20 cellular contexts compared by ENCODE assay signal in genomic region chr1:25473653-25474225, GRCh38. TPM values are rescaled to one million over a fixed set of nuclear protein-coding genes. Genes with fewer than 3 reads are reported as not detected.
DNase-seq lines count a peak whose midpoint lies in the region; ATAC-seq and TF ChIP-seq lines count a peak whose summit lies in the region.
"Had no signal": no experiment of that assay in that cellular context is flagged by ENCODE, and none has a peak within 500 bp of the region (broad histone marks: within the 10 kb centered on the region; RNA-seq: fewer than 3 reads in every experiment).

No MANE protein-coding gene starts in this region.

- H3K27ac ChIP-seq in MM.1S (ENCODE audit: low read length) = peak overlapping the region; percentile 9; the same call in 1 of the 2 replicates
- H3K27ac ChIP-seq: sigmoid colon, upper lobe of right lung had no signal

- H3F3A ChIP-seq in MM.1S (ENCODE audit: insufficient read depth, low read length) = peaks cover 18% of the 10 kb centered on the region

- H3K4me3 ChIP-seq in MM.1S (ENCODE audit: low read length) = peak overlapping the region; percentile 23
- H3K4me3 ChIP-seq: sigmoid colon, upper lobe of right lung had no signal

- intact Hi-C loops in head of caudate nucleus (cut with DNase I) = no loop called here

- H3K36me3 ChIP-seq in MM.1S (replicated peaks; ENCODE audit: insufficient read depth, low read length) = no peaks in the 10 kb centered on the region
- H3K36me3 ChIP-seq: sigmoid colon, upper lobe of right lung had no signal

- no peaks in the 10 kb centered on the region for H3K27me3 Mint-ChIP-seq in activated CD4-positive, alpha-beta T cell treated with anti-CD3 and anti-CD28 coated beads, Interleukin-2, amount 10 ng/mL, durations not matched to agents 7 days and 5 days

- H3K27ac Mint-ChIP-seq in activated CD4-positive, alpha-beta T cell treated with anti-CD3 and anti-CD28 coated beads, Interleukin-2, amount 10 ng/mL, durations not matched to agents 7 days and 5 days = peak overlapping the region; percentile 89
- peak overlapping the region; percentile 18 to 68 for H3K27ac Mint-ChIP-seq in activated naive CD4-positive, alpha-beta T cell treated with anti-CD3 and anti-CD28 coated beads, Interleukin-2, amount 50 U/mL, for 72 hours
- H3K27ac Mint-ChIP-seq in stimulated activated effector memory CD8-positive, alpha-beta T cell treated with anti-CD3 and anti-CD28 coated beads, Interleukin-12 subunit alpha, Interleukin-12 subunit beta, amount 100 ng/mL, for 72 hours = peak overlapping the region; percentile 48

- H2AFZ ChIP-seq in MM.1S (ENCODE audit: low read length) = no peak overlapping the region

- H3K9ac ChIP-seq in MM.1S (ENCODE audit: low read length) = no peak overlapping the region

- POLR2A ChIA-PET in activated CD4-positive, alpha-beta T cell treated with anti-CD3 and anti-CD28 coated beads, Interleukin-2, amount 10 ng/mL, durations not matched to agents 7 days and 5 days (lab: Charles Lee) = no interaction called here

- ATAC-seq in activated naive CD4-positive, alpha-beta T cell treated with anti-CD3 and anti-CD28 coated beads, Interleukin-2, amount 50 U/mL, for 72 hours = peak; percentile 65 to 69
- peak; percentile 58 for ATAC-seq in stimulated activated effector memory CD8-positive, alpha-beta T cell treated with anti-CD3 and anti-CD28 coated beads, Interleukin-12 subunit alpha, Interleukin-12 subunit beta, amount 100 ng/mL, for 72 hours
- no peak for ATAC-seq in HG03342 (IDR thresholded peaks at IDR 0.05; ENCODE audit: unreplicated experiment)
- ATAC-seq: HepG2, upper lobe of right lung had no signal

- H4K20me1 ChIP-seq in MM.1S (ENCODE audit: insufficient read depth, low read length) = no peaks in the 10 kb centered on the region

- no peaks in the 10 kb centered on the region for H3K9me3 ChIP-seq in MM.1S (replicated peaks; ENCODE audit: insufficient read depth, low read length)
- H3K9me3 ChIP-seq: sigmoid colon, upper lobe of right lung had no signal

- H3K9me3 Mint-ChIP-seq in activated CD4-positive, alpha-beta T cell treated with anti-CD3 and anti-CD28 coated beads, Interleukin-2, amount 10 ng/mL, durations not matched to agents 7 days and 5 days = no peaks in the 10 kb centered on the region
- H3K9me3 Mint-ChIP-seq in activated naive CD4-positive, alpha-beta T cell treated with anti-CD3 and anti-CD28 coated beads, Interleukin-2, amount 50 U/mL, for 72 hours = no peaks in the 10 kb centered on the region
- H3K9me3 Mint-ChIP-seq in stimulated activated effector memory CD8-positive, alpha-beta T cell treated with anti-CD3 and anti-CD28 coated beads, Interleukin-12 subunit alpha, Interleukin-12 subunit beta, amount 100 ng/mL, for 72 hours = no peaks in the 10 kb centered on the region

- peaks cover 19% of the 10 kb centered on the region for H3K4me1 ChIP-seq in MM.1S (ENCODE audit: low read length)

- H3K79me2 ChIP-seq in MM.1S (ENCODE audit: low read length) = peaks cover 14% of the 10 kb centered on the region

- CTCF ChIA-PET in activated CD4-positive, alpha-beta T cell treated with anti-CD3 and anti-CD28 coated beads, Interleukin-2, amount 10 ng/mL, durations not matched to agents 7 days and 5 days (lab: Charles Lee) = no interaction called here

- H3K4me1 Mint-ChIP-seq in activated CD4-positive, alpha-beta T cell treated with anti-CD3 and anti-CD28 coated beads, Interleukin-2, amount 10 ng/mL, durations not matched to agents 7 days and 5 days = peaks cover 61% of the 10 kb centered on the region
- peaks cover 44% of the 10 kb centered on the region for H3K4me1 Mint-ChIP-seq in stimulated activated effector memory CD8-positive, alpha-beta T cell treated with anti-CD3 and anti-CD28 coated beads, Interleukin-12 subunit alpha, Interleukin-12 subunit beta, amount 100 ng/mL, for 72 hours

- H3K4me2 ChIP-seq in MM.1S (ENCODE audit: low read depth, low read length) = peak overlapping the region; percentile 59

- H3K4me3 Mint-ChIP-seq in activated CD4-positive, alpha-beta T cell treated with anti-CD3 and anti-CD28 coated beads, Interleukin-2, amount 10 ng/mL, durations not matched to agents 7 days and 5 days = peak overlapping the region; percentile 57
- no peak overlapping the region for H3K4me3 Mint-ChIP-seq in stimulated activated effector memory CD8-positive, alpha-beta T cell treated with anti-CD3 and anti-CD28 coated beads, Interleukin-12 subunit alpha, Interleukin-12 subunit beta, amount 100 ng/mL, for 72 hours

- no peaks in the 10 kb centered on the region for H3K9me2 ChIP-seq in MM.1S (replicated peaks; ENCODE audit: insufficient read depth, low read length)

- H3K27me3 ChIP-seq in MM.1S (replicated peaks; ENCODE audit: insufficient read depth, low read length) = no peaks in the 10 kb centered on the region
- H3K27me3 ChIP-seq: sigmoid colon, upper lobe of right lung had no signal

- no peak for DNase-seq in activated CD4-positive, alpha-beta T cell treated with anti-CD3 and anti-CD28 coated beads, Interleukin-2, amount 10 ng/mL, durations not matched to agents 7 days and 5 days
- no peak for DNase-seq in activated CD4-positive, alpha-beta T cell treated with anti-CD3 and anti-CD28 coated beads for 4 hours
- DNase-seq in MM.1S (peak; percentile 66), head of caudate nucleus (no peak), NCI-H187 (lab: John Stamatoyannopoulos, UW) (no peak)
- no peak for DNase-seq in activated naive CD4-positive, alpha-beta T cell treated with anti-CD3 and anti-CD28 coated beads, Interleukin-2, amount 50 U/mL, for 72 hours (ENCODE audit: low spot score in 2 of 2)
- peak in 1 of 2 donors; percentile 33 for DNase-seq in stimulated activated effector memory CD8-positive, alpha-beta T cell treated with anti-CD3 and anti-CD28 coated beads, Interleukin-12 subunit alpha, Interleukin-12 subunit beta, amount 100 ng/mL, for 72 hours (ENCODE audit: low spot score in 2 of 2)
- DNase-seq: effector CD4-positive, alpha-beta T cell; hippocampal formation; kidney glomerular epithelial cell; midbrain; NCI-H1105; occipital lobe; sigmoid colon; stimulated activated CD4-positive, alpha-beta T cell treated with anti-CD3 and anti-CD28 coated beads, Interleukin-4, amount 100 ng/mL, for 24 hours; T1000; upper lobe of right lung had no signal

- H3K36me3 Mint-ChIP-seq in activated CD4-positive, alpha-beta T cell treated with anti-CD3 and anti-CD28 coated beads, Interleukin-2, amount 10 ng/mL, durations not matched to agents 7 days and 5 days (ENCODE audit: low read depth) = peaks cover 22% of the 10 kb centered on the region
- peaks cover 0 to 15% of the 10 kb centered on the region in 2 donors for H3K36me3 Mint-ChIP-seq in activated naive CD4-positive, alpha-beta T cell treated with anti-CD3 and anti-CD28 coated beads, Interleukin-2, amount 50 U/mL, for 72 hours
- peaks cover 20% of the 10 kb centered on the region for H3K36me3 Mint-ChIP-seq in stimulated activated effector memory CD8-positive, alpha-beta T cell treated with anti-CD3 and anti-CD28 coated beads, Interleukin-12 subunit alpha, Interleukin-12 subunit beta, amount 100 ng/mL, for 72 hours

- TF ChIP-seq CTCF in MM.1S (IDR thresholded peaks at IDR 0.05; ENCODE audit: low read length) = no peak

RNA-seq across cellular contexts. Expression of gene MACO1, which starts 43.0 kb away (rescaled TPM):
- total RNA-seq in activated CD4-positive, alpha-beta T cell treated with anti-CD3 and anti-CD28 coated beads, Interleukin-2, amount 10 ng/mL, durations not matched to agents 7 days and 5 days = 10 to 100 TPM; 18.8 to 24.9 TPM
- total RNA-seq in activated naive CD4-positive, alpha-beta T cell treated with anti-CD3 and anti-CD28 coated beads, Interleukin-2, amount 50 U/mL, for 72 hours = 10 to 100 TPM; 14.3 to 19.7 TPM

RNA-seq across cellular contexts. Expression of gene RHCE, which starts 53.1 kb away (rescaled TPM):
- total RNA-seq in activated CD4-positive, alpha-beta T cell treated with anti-CD3 and anti-CD28 coated beads, Interleukin-2, amount 10 ng/mL, durations not matched to agents 7 days and 5 days = under 1 TPM in 1 of 2 experiments, not detected in 1; 0.17 TPM
- under 1 TPM in 1 of 2 donors, not detected in 1; 0.64 TPM for total RNA-seq in activated naive CD4-positive, alpha-beta T cell treated with anti-CD3 and anti-CD28 coated beads, Interleukin-2, amount 50 U/mL, for 72 hours
- total RNA-seq: A673, HepG2, occipital lobe had no signal
